Comparison of ENCODE assay signal across 11 cellular contexts in genomic region chr12:57166971-57167371, GRCh38. TPM values are rescaled to one million over a fixed set of nuclear protein-coding genes. Genes with fewer than 3 reads are reported as not detected.
DNase-seq lines count a peak whose midpoint lies in the region; FAIRE-seq and TF ChIP-seq lines count a peak whose summit lies in the region.
"Had no signal": no experiment of that assay in that cellular context is flagged by ENCODE, and none has a peak within 500 bp of the region (broad histone marks: within the 10 kb centered on the region; RNA-seq: fewer than 3 reads in every experiment).

No MANE protein-coding gene starts in this region.

- no peak overlapping the region for H4K5ac ChIP-seq in H9 (ENCODE audit: insufficient read length, low read depth, low read length)

- no peak overlapping the region for H3K18ac ChIP-seq in H9 (ENCODE audit: insufficient read length, low read depth, low read length)

- H3K4me1 Mint-ChIP-seq in astrocyte (ENCODE audit: low read depth, unreplicated experiment) (peaks cover 37% of the 10 kb centered on the region), H9 (peaks cover 0 to 5% of the 10 kb centered on the region in 2 experiments; a peak in 2 of 4 replicates)

- no peak overlapping the region for H3K4ac ChIP-seq in H9 (ENCODE audit: low read depth, low read length)

- H3K79me2 ChIP-seq in astrocyte (ENCODE audit: insufficient read depth, low read length), result no peaks in the 10 kb centered on the region
- peaks cover 56% of the 10 kb centered on the region for H3K79me2 ChIP-seq in osteoblast (ENCODE audit: insufficient read depth, low read length)
- no peaks in the 10 kb centered on the region for H3K79me2 ChIP-seq in H9 (ENCODE audit: insufficient read depth, low read length)

- no peak overlapping the region for H2BK12ac ChIP-seq in H9 (ENCODE audit: insufficient read length, low read depth, low read length)

- no peak overlapping the region for H2AFZ ChIP-seq in astrocyte (ENCODE audit: low read depth, low read length)
- no peak overlapping the region for H2AFZ ChIP-seq in osteoblast (ENCODE audit: low read length)
- H2AFZ ChIP-seq in H9 (ENCODE audit: low read length), result no peak overlapping the region

- H3K9ac ChIP-seq in astrocyte (ENCODE audit: low read length) (peak overlapping the region; percentile 36), H9 (ENCODE audit: extremely low read depth, insufficient read length, low read length) (no peak overlapping the region)

- H3K27ac ChIP-seq in astrocyte (ENCODE audit: low read depth, low read length) (peak overlapping the region; percentile 54), osteoblast (ENCODE audit: low read depth, low read length) (peak overlapping the region; percentile 55), H9 (ENCODE audit: insufficient read length, low read depth, low read length) (no peak overlapping the region), esophagus muscularis mucosa (replicated peaks in 1 of 4) (no peak overlapping the region)

- H3K23ac ChIP-seq in H9 (ENCODE audit: insufficient read length, low read depth, low read length), result no peak overlapping the region

- no peak overlapping the region for H3K56ac ChIP-seq in H9 (ENCODE audit: insufficient read length, low read depth, low read length)

- no peaks in the 10 kb centered on the region for H3K9me3 ChIP-seq in astrocyte (ENCODE audit: insufficient read depth, low read depth, low read length)
- no peaks in the 10 kb centered on the region for H3K9me3 ChIP-seq in osteoblast (ENCODE audit: low read depth, low read length)
- no peaks in the 10 kb centered on the region for H3K9me3 ChIP-seq in H9 (ENCODE audit: control insufficient read depth, low read depth, low read length)
- H3K9me3 ChIP-seq in esophagus muscularis mucosa, result no peaks in the 10 kb centered on the region

- H2BK5ac ChIP-seq in H9 (ENCODE audit: insufficient read length, low read length), result no peak overlapping the region

- H3K36me3 ChIP-seq in astrocyte (ENCODE audit: insufficient read depth, low read length) (peaks cover 59% of the 10 kb centered on the region), osteoblast (ENCODE audit: insufficient read depth, low read length) (peaks cover 90% of the 10 kb centered on the region), esophagus muscularis mucosa (peaks cover 41 to 94% (median 86%) of the 10 kb centered on the region in 4 donors)

- TF ChIP-seq CTCF in astrocyte (IDR thresholded peaks at IDR 0.05; ENCODE audit: insufficient read depth, low read depth, low read length), result no peak
- TF ChIP-seq CTCF in osteoblast (IDR thresholded peaks at IDR 0.05; ENCODE audit: extremely low read depth, low read depth, low read length), result no peak
- TF ChIP-seq CTCF in lower leg skin (IDR thresholded peaks at IDR 0.05), result no peak
- no peak for TF ChIP-seq CTCF in H9 (conservative IDR thresholded peaks at IDR 0.05)
- TF ChIP-seq CTCF in esophagus muscularis mucosa (IDR thresholded peaks at IDR 0.05), result no peak

- H4K20me1 ChIP-seq in astrocyte (ENCODE audit: insufficient read depth, low read length) (peaks cover 80% of the 10 kb centered on the region), osteoblast (ENCODE audit: insufficient read depth, low read length) (peaks cover 48% of the 10 kb centered on the region), H9 (ENCODE audit: control insufficient read depth, insufficient read depth, insufficient read length) (no peaks in the 10 kb centered on the region)

- H4K91ac ChIP-seq in H9 (ENCODE audit: insufficient read length, low read depth, low read length), result no peak overlapping the region

- H3K79me1 ChIP-seq in H9 (ENCODE audit: insufficient read depth, low read depth, low read length, poor library complexity, severe bottlenecking), result no peaks in the 10 kb centered on the region

- H3K23me2 ChIP-seq in H9 (ENCODE audit: insufficient read length, low read depth, low read length, poor library complexity, severe bottlenecking), result no peaks in the 10 kb centered on the region

- no peak for TF ChIP-seq EP300 in esophagus muscularis mucosa (IDR thresholded peaks at IDR 0.05)

- H3K14ac ChIP-seq in H9 (ENCODE audit: insufficient read depth, low read length), result no peak overlapping the region

- no peaks in the 10 kb centered on the region for H3K9me3 Mint-ChIP-seq in astrocyte (ENCODE audit: unreplicated experiment)
- no peaks in the 10 kb centered on the region for H3K9me3 Mint-ChIP-seq in H9
- H3K9me3 Mint-ChIP-seq: naive thymus-derived CD8-positive, alpha-beta T cell had no signal

- H3K4me2 ChIP-seq in astrocyte (ENCODE audit: low read length), result peak overlapping the region; percentile 28
- H3K4me2 ChIP-seq in osteoblast (ENCODE audit: insufficient read depth, low read length), result no peak overlapping the region
- no peak overlapping the region for H3K4me2 ChIP-seq in H9 (ENCODE audit: insufficient read depth, insufficient read length, low read length)

- no peaks in the 10 kb centered on the region for H3K27me3 Mint-ChIP-seq in astrocyte (ENCODE audit: low read depth, unreplicated experiment)
- no peaks in the 10 kb centered on the region for H3K27me3 Mint-ChIP-seq in H9 (ENCODE audit: low read depth)
- H3K27me3 Mint-ChIP-seq: naive thymus-derived CD8-positive, alpha-beta T cell had no signal

- H2BK15ac ChIP-seq in H9 (ENCODE audit: low read depth, low read length), result no peak overlapping the region

- FAIRE-seq in astrocyte (lab: Jason Lieb, UNC), result peak; percentile 77

- H2BK20ac ChIP-seq in H9 (ENCODE audit: low read depth, low read length, poor library complexity, severe bottlenecking), result no peak overlapping the region

- DNase-seq in AG08396 (ENCODE audit: low spot score) (peak; percentile 74), M059J (ENCODE audit: low read depth) (peak; percentile 63), astrocyte (ENCODE audit: low read depth) (peak; percentile 77), osteoblast (ENCODE audit: insufficient read length, low spot score, missing footprints) (peak; percentile 97), lower leg skin (ENCODE audit: low spot score in 2 of 2) (no peak), H9 (no peak), esophagus muscularis mucosa (ENCODE audit: extremely low spot score) (no peak), NCI-H1105 treated with DMSO at 0.1 percent for 48 hours (lab: John Stamatoyannopoulos, UW) (no peak)
- DNase-seq: DND-41; naive thymus-derived CD8-positive, alpha-beta T cell; NCI-H524 had no signal

- H3K27me3 ChIP-seq in astrocyte (ENCODE audit: insufficient read depth, low read length) (no peaks in the 10 kb centered on the region), osteoblast (ENCODE audit: insufficient read depth, low read length) (no peaks in the 10 kb centered on the region), H9 (ENCODE audit: insufficient read depth, low read length) (no peaks in the 10 kb centered on the region), esophagus muscularis mucosa (no peaks in the 10 kb centered on the region)

- no peak overlapping the region for H3K4me3 Mint-ChIP-seq in astrocyte (ENCODE audit: unreplicated experiment)
- H3K4me3 Mint-ChIP-seq in H9, result no peak overlapping the region; a peak in 1 of 5 replicates
- H3K4me3 Mint-ChIP-seq: naive thymus-derived CD8-positive, alpha-beta T cell had no signal

- TF ChIP-seq POLR2A in lower leg skin (IDR thresholded peaks at IDR 0.05) (no peak), esophagus muscularis mucosa (IDR thresholded peaks at IDR 0.05; ENCODE audit: low read depth) (no peak)

- H3K27ac Mint-ChIP-seq in astrocyte (ENCODE audit: unreplicated experiment), result peak overlapping the region; percentile 58
- no peak overlapping the region for H3K27ac Mint-ChIP-seq in H9

- H2AK5ac ChIP-seq in H9 (ENCODE audit: insufficient read length, low read length), result no peak overlapping the region

- no peak overlapping the region for H4K8ac ChIP-seq in H9 (replicated peaks; ENCODE audit: insufficient read length, low read depth, low read length)

- intact Hi-C loops in lower leg skin (cut with DNase I; ENCODE audit: low total_unique reads), result no loop called here
- intact Hi-C loops in esophagus muscularis mucosa (cut with DNase I), result no loop called here

- H3K4me3 ChIP-seq in astrocyte (ENCODE audit: insufficient read depth, low read depth, low read length) (no peak overlapping the region), osteoblast (ENCODE audit: insufficient read depth, low read length) (no peak overlapping the region), lower leg skin (ENCODE audit: low read depth, poor library complexity, severe bottlenecking) (no peak overlapping the region), esophagus muscularis mucosa (no peak overlapping the region)

- WGBS in lower leg skin, 2 donors, result 53 to 58% methylated on average over 10 of the region's 10 CpGs
- WGBS in H9 (ENCODE audit: extremely low coverage, insufficient read length, low lambda C conversion rate), result no CpG with 5 or more reads among the region's 10 CpGs
- WGBS in esophagus muscularis mucosa, result 72% methylated on average over 9 of the region's 10 CpGs

- H3K36me3 Mint-ChIP-seq in astrocyte (ENCODE audit: low read depth, unreplicated experiment), result peaks cover 52% of the 10 kb centered on the region
- H3K36me3 Mint-ChIP-seq in H9 (ENCODE audit: insufficient read depth in 1 of 3, low read depth in 3 of 3), result peaks cover 44 to 93% (median 88%) of the 10 kb centered on the region in 3 experiments; a peak in 6 of 7 replicates
- H3K36me3 Mint-ChIP-seq: naive thymus-derived CD8-positive, alpha-beta T cell had no signal

- no peak overlapping the region for H3T11ph ChIP-seq in H9 (ENCODE audit: low read length)

- no peak overlapping the region for H2BK120ac ChIP-seq in H9 (ENCODE audit: low read depth, low read length, poor library complexity, severe bottlenecking)

- H3K4me1 ChIP-seq in astrocyte (ENCODE audit: insufficient read depth, low read length) (peaks cover 27% of the 10 kb centered on the region), osteoblast (ENCODE audit: insufficient read depth, low read length) (peaks cover 20% of the 10 kb centered on the region), H9 (ENCODE audit: insufficient read depth, low read length) (no peaks in the 10 kb centered on the region), esophagus muscularis mucosa (peaks cover 0 to 12% (median 4%) of the 10 kb centered on the region in 4 donors)

RNA-seq across cellular contexts. Expression of gene LRP1-AS, which starts 19.6 kb away (rescaled TPM):
- total RNA-seq in M059J (2014; rRNA removed; shearing (Covaris generic)), result not detected in 2 replicates
- total RNA-seq in astrocyte (not detected in 2 replicates), osteoblast (not detected in 2 replicates), lower leg skin (not detected), H9 (2021) (not detected in 2 replicates), esophagus muscularis mucosa (not detected)
- total RNA-seq: naive thymus-derived CD8-positive, alpha-beta T cell had no signal

RNA-seq across cellular contexts. Expression of gene LRP1, which starts 38.7 kb away (rescaled TPM):
- total RNA-seq in M059J (2014; rRNA removed; shearing (Covaris generic)), result 8.5 and 24.9 TPM in 2 replicates
- total RNA-seq in astrocyte (369 and 397 TPM in 2 replicates), osteoblast (744 and 789 TPM in 2 replicates), lower leg skin (100 to 1,000 TPM in 2 of 4 donors, 10 to 100 TPM in 2; 93.4 to 156 (median 101) TPM), H9 (2021) (98.4 and 115 TPM in 2 replicates), esophagus muscularis mucosa (100 to 1,000 TPM; 203 to 338 (median 250) TPM)

RNA-seq across cellular contexts. Expression of gene NXPH4, which starts 49.6 kb away (rescaled TPM):
- total RNA-seq in M059J (2014; rRNA removed; shearing (Covaris generic)), result 3.1 and 6.8 TPM in 2 replicates
- total RNA-seq in astrocyte (14.5 and 22.3 TPM in 2 replicates), osteoblast (0.88 and 1.1 TPM in 2 replicates), lower leg skin (10 to 100 TPM; 18.4 to 21.3 (median 19.9) TPM), H9 (2021) (2.1 and 2.8 TPM in 2 replicates), esophagus muscularis mucosa (not detected)

RNA-seq across cellular contexts. Expression of gene STAT6, which starts 55.8 kb away (rescaled TPM):
- total RNA-seq in M059J (2014; rRNA removed; shearing (Covaris generic)), result not detected in 2 replicates
- total RNA-seq in astrocyte, result 33.8 and 36.2 TPM in 2 replicates
- 149 and 167 TPM in 2 replicates for total RNA-seq in osteoblast
- 100 to 1,000 TPM; 105 to 210 (median 129) TPM for total RNA-seq in lower leg skin
- total RNA-seq in H9 (2021), result 42.9 and 44.4 TPM in 2 replicates
- 100 to 1,000 TPM; 111 to 168 (median 157) TPM for total RNA-seq in esophagus muscularis mucosa

Comparison
In these comparisons a context has a peak if more than half of its experiments do, and no peak if none do; other contexts are left out.
1. DNase-seq: peak in AG08396 (single experiment), M059J (single experiment), astrocyte (single experiment) and osteoblast (single experiment); none in lower leg skin (0 of 2), H9 (single experiment), esophagus muscularis mucosa (single experiment) and NCI-H1105 treated with DMSO at 0.1 percent for 48 hours (single experiment).
2. H3K27ac ChIP-seq: peak in astrocyte (single experiment) and osteoblast (single experiment); none in H9 (single experiment) and esophagus muscularis mucosa (0 of 4).